ENCODE assay signal across 38 cellular contexts in the genomic region with DNA sequence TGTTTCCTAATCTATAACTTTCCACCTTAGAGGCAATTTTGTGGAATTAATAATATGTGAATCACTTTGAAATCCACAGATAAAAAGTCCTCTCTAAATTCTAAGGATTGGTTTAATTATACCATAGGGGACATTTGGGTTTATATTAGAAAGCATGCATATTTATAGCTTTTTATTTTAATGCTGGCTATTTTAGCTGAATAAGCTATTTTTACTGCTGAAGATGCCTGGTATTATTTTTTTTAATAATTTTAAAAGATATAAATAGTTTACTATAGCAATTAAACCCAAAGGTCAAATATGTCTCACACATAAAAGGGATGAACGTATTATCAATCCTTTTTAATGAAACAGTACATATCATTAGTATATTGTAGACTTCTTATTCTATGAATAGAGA.
"Had no signal": no experiment of that assay in that cellular context is flagged by ENCODE, and none has a peak within 500 bp of the region (broad histone marks: within the 10 kb centered on the region; RNA-seq: fewer than 3 reads in every experiment).

No MANE protein-coding gene starts in this region.

- DNase-seq: activated B cell treated with CpG ODN at 0.5 μM for 24 hours; activated CD4-positive, alpha-beta memory T cell treated with anti-CD3 and anti-CD28 coated beads for 36 hours; activated CD4-positive, alpha-beta T cell treated with anti-CD3 and anti-CD28 coated beads for 4 hours; activated CD4-positive, alpha-beta T cell treated with anti-CD3 and anti-CD28 coated beads, Interleukin-2, amount 10 ng/mL, durations not matched to agents 24 days and 14 days; activated CD4-positive, alpha-beta T cell treated with anti-CD3 and anti-CD28 coated beads, Interleukin-2, amount 50 U/mL, for 1 hour; activated CD4-positive, alpha-beta T cell treated with anti-CD3 and anti-CD28 coated beads, Interleukin-2, amount 50 U/mL, for 4 hours; activated CD4-positive, CD25-positive, alpha-beta regulatory T cell treated with anti-CD3 and anti-CD28 coated beads, Interleukin-2, amount 50 U/mL, for 72 hours; activated CD8-positive, alpha-beta memory T cell treated with anti-CD3 and anti-CD28 coated beads, Interleukin-2, amount 50 U/mL, for 4 hours; activated CD8-positive, alpha-beta T cell treated with anti-CD3 and anti-CD28 coated beads for 36 hours; activated effector memory CD4-positive, alpha-beta T cell treated with anti-CD3 and anti-CD28 coated beads, Interleukin-2, amount 50 U/mL, for 16 hours; activated gamma-delta T cell treated with Interleukin-2 at 50 U/mL for 16 hours; activated naive CD4-positive, alpha-beta T cell; activated naive CD4-positive, alpha-beta T cell treated with anti-CD3 and anti-CD28 coated beads for 36 hours; activated naive CD4-positive, alpha-beta T cell treated with anti-CD3 and anti-CD28 coated beads, Interleukin-2, amount 50 U/mL, for 16 hours; activated naive CD8-positive, alpha-beta T cell treated with anti-CD3 and anti-CD28 coated beads for 36 hours; activated T-cell treated with anti-CD3 and anti-CD28 coated beads for 4 hours; activated T-cell treated with anti-CD3 and anti-CD28 coated beads, Interleukin-2, amount 50 U/mL, for 1 hour; activated T-cell treated with anti-CD3 and anti-CD28 coated beads, Interleukin-2, amount 50 U/mL, for 4 hours; activated T-cell treated with anti-CD3 and anti-CD28 coated beads, Interleukin-2, amount 50 U/mL, for 72 hours; adrenal gland; amniotic stem cell; aorta; caudate nucleus; cerebellar nuclear complex; T-helper 1 cell; T-helper 2 cell; T-helper 9 cell had no signal

- H3K36me3 Mint-ChIP-seq: activated CD4-positive, alpha-beta memory T cell treated with anti-CD3 and anti-CD28 coated beads for 36 hours; activated naive CD4-positive, alpha-beta T cell treated with anti-CD3 and anti-CD28 coated beads, Interleukin-2, amount 50 U/mL, for 72 hours; activated naive CD8-positive, alpha-beta T cell treated with anti-CD3 and anti-CD28 coated beads for 36 hours; brain had no signal

- H3K27ac Mint-ChIP-seq: activated B cell treated with CpG ODN at 0.5 μM for 24 hours; activated CD4-positive, alpha-beta memory T cell treated with anti-CD3 and anti-CD28 coated beads for 36 hours; activated CD4-positive, alpha-beta T cell treated with anti-CD3 and anti-CD28 coated beads, Interleukin-2, amount 10 ng/mL, durations not matched to agents 24 days and 14 days; activated CD8-positive, alpha-beta T cell treated with anti-CD3 and anti-CD28 coated beads for 36 hours; activated naive CD4-positive, alpha-beta T cell treated with anti-CD3 and anti-CD28 coated beads for 36 hours; activated naive CD4-positive, alpha-beta T cell treated with anti-CD3 and anti-CD28 coated beads, Interleukin-2, amount 50 U/mL, for 72 hours; activated naive CD8-positive, alpha-beta T cell treated with anti-CD3 and anti-CD28 coated beads for 36 hours; activated T-cell treated with anti-CD3 and anti-CD28 coated beads, Interleukin-2, amount 50 U/mL, for 72 hours; activated T-helper 1 cell treated with anti-CD3 and anti-CD28 coated beads, Interleukin-12 subunit alpha, Interleukin-12 subunit beta, Interleukin-2, Interleukin-4 antibody, amounts not matched to agents 30 ng/mL and 10 ng/mL and 1 ng/mL, durations not matched to agents 14 hours and 24 hours and 36 hours; activated T-helper 17 cell treated with anti-CD3 and anti-CD28 coated beads, Interleukin-2, amount 50 U/mL, for 72 hours; brain; T-helper 1 cell treated with Interleukin-12 subunit alpha and Interleukin-12 subunit beta and Interleukin-4 antibody, amounts not matched to agents 30 μg/mL and 1 μg/mL, for 36 hours; T-helper 2 cell treated with Interferon-gamma antibody and Interleukin-4, amounts not matched to agents 5 μg/mL and 100 μg/mL, for 36 hours had no signal

- H3K36me3 ChIP-seq: adrenal gland, cardiac muscle cell had no signal

- H3K9me3 ChIP-seq: adrenal gland had no signal

- H3K4me1 Mint-ChIP-seq: activated B cell treated with CpG ODN at 0.5 μM for 24 hours; activated CD4-positive, alpha-beta T cell treated with anti-CD3 and anti-CD28 coated beads, Interleukin-2, amount 10 ng/mL, durations not matched to agents 24 days and 14 days; activated naive CD8-positive, alpha-beta T cell treated with anti-CD3 and anti-CD28 coated beads for 36 hours; activated T-helper 17 cell treated with anti-CD3 and anti-CD28 coated beads, Interleukin-2, amount 50 U/mL, for 72 hours; brain; central memory CD8-positive, alpha-beta T cell had no signal

- H3K27me3 Mint-ChIP-seq: activated B cell treated with CpG ODN at 0.5 μM for 24 hours; activated CD4-positive, alpha-beta memory T cell treated with anti-CD3 and anti-CD28 coated beads for 36 hours; activated CD4-positive, alpha-beta T cell treated with anti-CD3 and anti-CD28 coated beads, Interleukin-2, amount 10 ng/mL, durations not matched to agents 24 days and 14 days; activated CD8-positive, alpha-beta T cell treated with anti-CD3 and anti-CD28 coated beads for 36 hours; activated naive CD8-positive, alpha-beta T cell treated with anti-CD3 and anti-CD28 coated beads for 36 hours; activated T-helper 17 cell treated with anti-CD3 and anti-CD28 coated beads, Interleukin-2, amount 50 U/mL, for 72 hours; central memory CD8-positive, alpha-beta T cell had no signal

- ATAC-seq: activated CD8-positive, alpha-beta T cell treated with anti-CD3 and anti-CD28 coated beads for 36 hours; activated naive CD4-positive, alpha-beta T cell treated with anti-CD3 and anti-CD28 coated beads, Interleukin-2, amount 50 U/mL, for 72 hours; activated T-cell treated with anti-CD3 and anti-CD28 coated beads, Interleukin-2, amount 50 U/mL, for 4 hours; activated T-cell treated with anti-CD3 and anti-CD28 coated beads, Interleukin-2, amount 50 U/mL, for 72 hours; activated T-helper 17 cell treated with anti-CD3 and anti-CD28 coated beads, Interleukin-2, amount 50 U/mL, for 72 hours had no signal

- H3K4me3 ChIP-seq: adrenal gland, cardiac muscle cell had no signal

- FAIRE-seq: bronchial epithelial cell, TTC549 had no signal

- H3K4me3 Mint-ChIP-seq: activated B cell treated with CpG ODN at 0.5 μM for 24 hours; activated CD4-positive, alpha-beta memory T cell treated with anti-CD3 and anti-CD28 coated beads for 36 hours; activated CD4-positive, alpha-beta T cell treated with anti-CD3 and anti-CD28 coated beads, Interleukin-2, amount 10 ng/mL, durations not matched to agents 24 days and 14 days; activated CD8-positive, alpha-beta T cell treated with anti-CD3 and anti-CD28 coated beads for 36 hours; activated naive CD4-positive, alpha-beta T cell treated with anti-CD3 and anti-CD28 coated beads for 36 hours; activated naive CD8-positive, alpha-beta T cell treated with anti-CD3 and anti-CD28 coated beads for 36 hours; activated T-cell treated with anti-CD3 and anti-CD28 coated beads, Interleukin-2, amount 50 U/mL, for 4 hours; activated T-cell treated with anti-CD3 and anti-CD28 coated beads, Interleukin-2, amount 50 U/mL, for 72 hours; activated T-helper 1 cell treated with anti-CD3 and anti-CD28 coated beads, Interleukin-12 subunit alpha, Interleukin-12 subunit beta, Interleukin-2, Interleukin-4 antibody, amounts not matched to agents 30 ng/mL and 10 ng/mL and 1 ng/mL, durations not matched to agents 14 hours and 24 hours and 36 hours; activated T-helper 17 cell treated with anti-CD3 and anti-CD28 coated beads, Interleukin-2, amount 50 U/mL, for 72 hours; brain; central memory CD8-positive, alpha-beta T cell; T-helper 1 cell treated with Interleukin-12 subunit alpha and Interleukin-12 subunit beta and Interleukin-4 antibody, amounts not matched to agents 30 μg/mL and 1 μg/mL, for 36 hours; T-helper 2 cell treated with Interferon-gamma antibody and Interleukin-4, amounts not matched to agents 5 μg/mL and 100 μg/mL, for 36 hours had no signal

- H3K27me3 ChIP-seq: adrenal gland, cardiac muscle cell had no signal

- H3K4me1 ChIP-seq: adrenal gland had no signal

- H3K27ac ChIP-seq: adrenal gland, cardiac muscle cell, VCaP had no signal

- H3K9me3 Mint-ChIP-seq: activated B cell treated with CpG ODN at 0.5 μM for 24 hours; activated CD4-positive, alpha-beta memory T cell treated with anti-CD3 and anti-CD28 coated beads for 36 hours; activated CD4-positive, alpha-beta T cell treated with anti-CD3 and anti-CD28 coated beads, Interleukin-2, amount 10 ng/mL, durations not matched to agents 24 days and 14 days; activated CD8-positive, alpha-beta T cell treated with anti-CD3 and anti-CD28 coated beads for 36 hours; activated naive CD4-positive, alpha-beta T cell treated with anti-CD3 and anti-CD28 coated beads for 36 hours; activated naive CD4-positive, alpha-beta T cell treated with anti-CD3 and anti-CD28 coated beads, Interleukin-2, amount 50 U/mL, for 72 hours; activated naive CD8-positive, alpha-beta T cell treated with anti-CD3 and anti-CD28 coated beads for 36 hours; activated T-cell treated with anti-CD3 and anti-CD28 coated beads, Interleukin-2, amount 50 U/mL, for 4 hours; activated T-helper 1 cell treated with anti-CD3 and anti-CD28 coated beads, Interleukin-12 subunit alpha, Interleukin-12 subunit beta, Interleukin-2, Interleukin-4 antibody, amounts not matched to agents 30 ng/mL and 10 ng/mL and 1 ng/mL, durations not matched to agents 14 hours and 24 hours and 36 hours; central memory CD8-positive, alpha-beta T cell; T-helper 1 cell treated with Interleukin-12 subunit alpha and Interleukin-12 subunit beta and Interleukin-4 antibody, amounts not matched to agents 30 μg/mL and 1 μg/mL, for 36 hours; T-helper 2 cell treated with Interferon-gamma antibody and Interleukin-4, amounts not matched to agents 5 μg/mL and 100 μg/mL, for 36 hours had no signal
